In the genomic region with DNA sequence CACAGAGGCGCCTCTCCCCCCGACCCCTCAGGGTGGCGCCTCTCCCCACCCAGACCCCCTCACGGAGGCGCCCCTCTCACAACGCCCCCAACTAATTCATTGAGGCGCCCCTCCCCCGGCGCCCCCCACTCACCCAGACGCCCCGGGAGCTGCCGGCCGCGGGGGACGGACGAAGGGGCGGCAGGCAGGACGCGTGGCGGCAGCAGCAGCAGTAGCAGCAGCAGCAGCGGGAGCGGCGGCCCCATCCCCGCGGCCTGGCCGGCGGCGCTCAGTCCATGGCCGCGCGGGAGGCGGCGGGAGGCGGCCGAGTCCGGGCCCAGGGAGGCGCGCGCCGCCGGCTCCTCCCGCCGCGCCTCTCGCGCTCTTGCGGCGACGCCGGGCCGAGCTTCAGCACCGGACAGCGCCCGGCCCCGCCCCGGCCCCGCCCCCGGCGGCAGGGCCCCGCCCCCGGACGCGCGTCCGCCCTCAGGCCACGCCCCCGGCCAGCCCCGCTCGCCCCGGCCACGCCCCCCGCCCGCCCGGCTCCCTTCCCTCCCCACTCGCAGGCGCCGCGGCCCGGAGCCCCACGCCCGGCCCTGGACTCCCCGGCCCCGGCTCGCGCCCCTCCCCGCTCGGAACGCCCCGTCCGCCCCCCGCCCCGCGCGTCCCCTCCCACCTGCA, we compare ENCODE assay signal across 8 cellular contexts. TPM values are rescaled to one million over a fixed set of nuclear protein-coding genes. Genes with fewer than 3 reads are reported as not detected.
DNase-seq lines count a peak whose midpoint lies in the region; TF ChIP-seq lines count a peak whose summit lies in the region.

A gene (minus strand): TSS at position 399 of the 660 bp plus-strand sequence.

- H3K9me3 ChIP-seq in HAP-1 = no peaks in the 10 kb centered on the region

- H3K4me1 ChIP-seq in HAP-1 = no peaks in the 10 kb centered on the region

- TF ChIP-seq CTCF in epithelial cell of proximal tubule (conservative IDR thresholded peaks at IDR 0.05; ENCODE audit: low read depth, low read length) = no peak

- H3K27me3 ChIP-seq in HAP-1 (ENCODE audit: low read depth) = peaks cover 15% of the 10 kb centered on the region

- no peaks in the 10 kb centered on the region for H3K36me3 ChIP-seq in HAP-1 (replicated peaks)

- H3K4me3 ChIP-seq in HAP-1 (no peak within 1 kb of the TSS), epithelial cell of proximal tubule (ENCODE audit: low read depth, low read length) (peak within 1 kb of the TSS; percentile 47)

- in situ Hi-C loops in Caki2 (cut with HindIII; ENCODE audit: low pct_unique_long_range_greater_than_20kb, low sequenced_read_pairs) (no loop called here), HAP-1 (cut with MboI; ENCODE audit: low sequenced_read_pairs) (no loop called here)

- DNase-seq in Caki2 (ENCODE audit: low read depth) (peak; percentile 35), HAP-1 (ENCODE audit: low spot score in 2 of 2) (peak; percentile 62 to 76), NCI-H510A treated with DMSO at 0.1 percent for 48 hours (lab: John Stamatoyannopoulos, UW) (peak; percentile 48), epithelial cell of proximal tubule (ENCODE audit: low read depth) (no peak), myocyte (ENCODE audit: low read depth) (peak; percentile 10)
- DNase-seq in activated CD8-positive, alpha-beta memory T cell treated with anti-CD3 and anti-CD28 coated beads, Interleukin-2, amount 50 U/mL, for 48 hours = peak; percentile 85
- peak; percentile 19 for DNase-seq in stimulated activated CD8-positive, alpha-beta memory T cell treated with anti-CD3 and anti-CD28 coated beads, Interleukin-7, amount 100 ng/mL, for 24 hours (ENCODE audit: low read depth)
- no peak for DNase-seq in NK-92 treated with Interleukin-12 subunit alpha and Interleukin-12 subunit beta, amount 100 ng/mL, for 24 hours (lab: John Stamatoyannopoulos, UW)

RNA-seq across cellular contexts. Expression of the gene that starts here (rescaled TPM):
- 0.78 and 0.88 TPM in 2 replicates for total RNA-seq in Caki2 (2014; rRNA removed; shearing (Covaris generic); ENCODE audit: low replicate concordance)
- total RNA-seq in epithelial cell of proximal tubule (2.5 and 2.8 TPM in 2 replicates), myocyte (0.16 and 0.24 TPM in 2 replicates)
- polyA plus RNA-seq in myocyte (2012) = 0.01 TPM

Comparison
In these comparisons a context has a peak if more than half of its experiments do, and no peak if none do; other contexts are left out.
1. Peak in DNase-seq in Caki2; RNA of the gene not detected or under 1 TPM.
2. Peak in DNase-seq in myocyte; RNA of the gene not detected or under 1 TPM.
3. DNase-seq: peak in HAP-1 (2 of 2), NCI-H510A treated with DMSO at 0.1 percent for 48 hours (single experiment), activated CD8-positive, alpha-beta memory T cell treated with anti-CD3 and anti-CD28 coated beads, Interleukin-2, amount 50 U/mL, for 48 hours (single experiment) and stimulated activated CD8-positive, alpha-beta memory T cell treated with anti-CD3 and anti-CD28 coated beads, Interleukin-7, amount 100 ng/mL, for 24 hours (single experiment); none in epithelial cell of proximal tubule (single experiment) and NK-92 treated with Interleukin-12 subunit alpha and Interleukin-12 subunit beta, amount 100 ng/mL, for 24 hours (single experiment).